Comparison of ENCODE assay signal across 2 cellular contexts in the genomic region with DNA sequence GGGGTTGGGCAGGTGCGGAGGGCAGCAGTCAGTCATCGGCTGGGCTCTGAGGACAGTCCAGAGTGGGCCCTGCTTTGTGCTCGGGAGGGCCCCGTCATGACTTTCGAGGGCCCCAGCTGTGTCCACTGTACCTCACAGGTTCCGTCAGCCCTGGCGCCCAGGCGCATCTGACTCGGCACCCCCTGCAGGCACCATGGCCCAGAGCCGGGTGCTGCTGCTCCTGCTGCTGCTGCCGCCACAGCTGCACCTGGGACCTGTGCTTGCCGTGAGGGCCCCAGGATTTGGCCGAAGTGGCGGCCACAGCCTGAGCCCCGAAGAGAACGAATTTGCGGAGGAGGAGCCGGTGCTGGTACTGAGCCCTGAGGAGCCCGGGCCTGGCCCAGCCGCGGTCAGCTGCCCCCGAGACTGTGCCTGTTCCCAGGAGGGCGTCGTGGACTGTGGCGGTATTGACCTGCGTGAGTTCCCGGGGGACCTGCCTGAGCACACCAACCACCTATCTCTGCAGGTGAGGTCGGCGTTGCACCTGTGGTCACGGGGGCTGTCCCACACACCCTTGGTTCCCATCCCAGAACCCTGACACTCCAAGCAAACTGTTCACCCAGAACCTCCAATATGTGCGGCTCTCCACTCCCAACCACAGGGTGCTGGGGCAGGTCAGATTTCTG.
TF ChIP-seq lines count a peak whose summit lies in the region.

No MANE protein-coding gene starts in this region.

TF ChIP-seq in K562, 482 proteins besides CTCF, POLR2A, EP300 and RAD21:
- TF ChIP-seq IFI16 (CRISPR knock-in tag; IDR thresholded peaks at IDR 0.05) (no peak), ZNF134 (CRISPR knock-in tag; conservative IDR thresholded peaks at IDR 0.05) (no peak)
- TF ChIP-seq, protein P1, sequence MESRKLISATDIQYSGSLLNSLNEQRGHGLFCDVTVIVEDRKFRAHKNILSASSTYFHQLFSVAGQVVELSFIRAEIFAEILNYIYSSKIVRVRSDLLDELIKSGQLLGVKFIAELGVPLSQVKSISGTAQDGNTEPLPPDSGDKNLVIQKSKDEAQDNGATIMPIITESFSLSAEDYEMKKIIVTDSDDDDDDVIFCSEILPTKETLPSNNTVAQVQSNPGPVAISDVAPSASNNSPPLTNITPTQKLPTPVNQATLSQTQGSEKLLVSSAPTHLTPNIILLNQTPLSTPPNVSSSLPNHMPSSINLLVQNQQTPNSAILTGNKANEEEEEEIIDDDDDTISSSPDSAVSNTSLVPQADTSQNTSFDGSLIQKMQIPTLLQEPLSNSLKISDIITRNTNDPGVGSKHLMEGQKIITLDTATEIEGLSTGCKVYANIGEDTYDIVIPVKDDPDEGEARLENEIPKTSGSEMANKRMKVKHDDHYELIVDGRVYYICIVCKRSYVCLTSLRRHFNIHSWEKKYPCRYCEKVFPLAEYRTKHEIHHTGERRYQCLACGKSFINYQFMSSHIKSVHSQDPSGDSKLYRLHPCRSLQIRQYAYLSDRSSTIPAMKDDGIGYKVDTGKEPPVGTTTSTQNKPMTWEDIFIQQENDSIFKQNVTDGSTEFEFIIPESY (CRISPR knock-in tag; IDR thresholded peaks at IDR 0.05) = 0 out of 2 replicates have a peak, but pooled peaks have one; percentile 26

TF ChIP-seq in HepG2, 621 proteins besides CTCF, POLR2A, EP300 and RAD21:
- no peak for TF ChIP-seq ZNF24 (IDR thresholded peaks at IDR 0.05)
- TF ChIP-seq BCLAF1 (IDR thresholded peaks at IDR 0.05) = no peak
- no peak for TF ChIP-seq ZNF572 (CRISPR knock-in tag; IDR thresholded peaks at IDR 0.05)
